4 cellular contexts compared by ENCODE assay signal in genomic region chr1:248475660-248476059, GRCh38. TPM values are rescaled to one million over a fixed set of nuclear protein-coding genes. Genes with fewer than 3 reads are reported as not detected.
"Had no signal": no experiment of that assay in that cellular context is flagged by ENCODE, and none has a peak within 500 bp of the region (broad histone marks: within the 10 kb centered on the region; RNA-seq: fewer than 3 reads in every experiment).

No MANE protein-coding gene starts in this region.

RNA-seq across cellular contexts. Expression of gene OR2T3, which starts 2.5 kb away (rescaled TPM):
- polyA plus RNA-seq: esophagus, heart right ventricle, sigmoid colon, spleen had no signal

RNA-seq across cellular contexts. Expression of gene OR2T5, which starts 12.7 kb away (rescaled TPM):
- polyA plus RNA-seq: esophagus, heart right ventricle, sigmoid colon, spleen had no signal

RNA-seq across cellular contexts. Expression of gene OR2T2, which starts 30.2 kb away (rescaled TPM):
- polyA plus RNA-seq: esophagus, heart right ventricle, sigmoid colon, spleen had no signal

RNA-seq across cellular contexts. Expression of gene OR2G6, which starts 32.2 kb away (rescaled TPM):
- polyA plus RNA-seq: esophagus, heart right ventricle, sigmoid colon, spleen had no signal
